Comparison of ENCODE assay signal across 23 cellular contexts in the genomic region with DNA sequence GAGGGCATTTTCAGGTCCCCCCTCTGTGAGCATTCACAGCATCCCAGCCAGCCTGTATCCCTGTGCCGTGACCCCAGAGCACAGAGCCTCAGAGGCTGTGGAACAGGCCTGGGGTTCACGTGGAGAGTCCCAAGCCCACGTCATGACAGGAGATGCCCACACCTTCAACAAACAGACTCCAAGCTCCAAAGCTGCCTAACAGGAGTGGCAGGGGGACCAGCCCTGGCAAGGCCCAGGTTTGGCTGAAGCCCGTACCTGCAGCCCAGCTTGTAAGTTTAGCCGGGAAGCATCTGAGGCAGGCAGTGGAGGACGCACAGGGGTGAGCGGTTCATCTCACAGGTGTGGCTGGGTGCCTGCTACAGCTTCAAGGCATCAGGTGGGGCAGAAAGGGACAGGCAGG. TPM values are rescaled to one million over a fixed set of nuclear protein-coding genes. Genes with fewer than 3 reads are reported as not detected.
A peak's percentile ranks its signal among the peaks of the same experiment; 100 is the strongest.
DNase-seq lines count a peak whose midpoint lies in the region; ATAC-seq and TF ChIP-seq lines count a peak whose summit lies in the region.
"Had no signal": no experiment of that assay in that cellular context is flagged by ENCODE, and none has a peak within 500 bp of the region (broad histone marks: within the 10 kb centered on the region; RNA-seq: fewer than 3 reads in every experiment).

No MANE protein-coding gene starts in this region.

- no peaks in the 10 kb centered on the region for H3K27me3 Mint-ChIP-seq in MCF 10A (ENCODE audit: insufficient read depth, unreplicated experiment)
- H3K27me3 Mint-ChIP-seq: CD4-positive, CD25-positive, alpha-beta regulatory T cell had no signal

- no peak overlapping the region for H3K4me3 Mint-ChIP-seq in MCF 10A (ENCODE audit: unreplicated experiment)
- H3K4me3 Mint-ChIP-seq: CD4-positive, CD25-positive, alpha-beta regulatory T cell; H9 had no signal

- intact Hi-C loops in prostate gland (cut with DNase I) (no loop called here), sciatic nerve (cut with DNase I) (no loop called here), MCF 10A (cut with micrococcal nuclease) (no loop called here)

- H3K27ac Mint-ChIP-seq in MCF 10A (ENCODE audit: low read depth, unreplicated experiment) = no peak overlapping the region
- H3K27ac Mint-ChIP-seq: CD4-positive, CD25-positive, alpha-beta regulatory T cell had no signal

- 59 to 72% methylated on average over 7 of the region's 7 CpGs for WGBS in esophagus, 2 donors
- 51% methylated on average over 7 of the region's 7 CpGs for WGBS in prostate gland
- no CpG with 5 or more reads among the region's 7 CpGs for WGBS in gastroesophageal sphincter (ENCODE audit: low coverage in 1 of 2), 2 donors

- peaks cover 0 to 4% of the 10 kb centered on the region in 2 donors for H3K4me1 ChIP-seq in esophagus (ENCODE audit: control insufficient read depth in 2 of 2, insufficient read depth in 2 of 2, low read length in 1 of 2)
- peaks cover 7% of the 10 kb centered on the region for H3K4me1 ChIP-seq in prostate gland (replicated peaks)
- H3K4me1 ChIP-seq in gastroesophageal sphincter = no peaks in the 10 kb centered on the region

- H3K9me3 ChIP-seq in esophagus (ENCODE audit: control insufficient read depth in 2 of 2, insufficient read depth in 1 of 2, low read depth in 1 of 2, low read length in 1 of 2) (no peaks in the 10 kb centered on the region), prostate gland (no peaks in the 10 kb centered on the region), gastroesophageal sphincter (no peaks in the 10 kb centered on the region)

- no peak overlapping the region for H3K4me3 ChIP-seq in esophagus (ENCODE audit: low read depth in 1 of 2, low read length in 2 of 2)
- no peak overlapping the region for H3K4me3 ChIP-seq in prostate gland
- no peak overlapping the region for H3K4me3 ChIP-seq in gastroesophageal sphincter
- H3K4me3 ChIP-seq: GM23248 had no signal

- ATAC-seq in sciatic nerve (no peak), gastroesophageal sphincter (no peak)

- CTCF ChIA-PET in MCF 10A (lab: Yijun Ruan, JAX) = interaction anchor here (0.7 kb wide), 1 partner anchor 246 kb away, joined by 3 read pairs; no protein-coding TSS in a partner anchor

- no peaks in the 10 kb centered on the region for H3K4me1 Mint-ChIP-seq in MCF 10A (ENCODE audit: insufficient read depth, unreplicated experiment)

- DNase-seq in SIG-M5 treated with dmso at 0.1 percent for 504 hours (lab: John Stamatoyannopoulos, UW; ENCODE audit: unreplicated experiment) (peak; percentile 46), SIG-M5 (lab: John Stamatoyannopoulos, UW) (no peak), prostate gland (ENCODE audit: low spot score) (peak; percentile 60), sciatic nerve (ENCODE audit: low spot score) (no peak), MCF 10A (ENCODE audit: unreplicated experiment) (no peak)
- DNase-seq: CD4-positive, CD25-positive, alpha-beta regulatory T cell; GM23248; H9; Karpas-422; NCI-H1105 treated with DMSO at 0.1 percent for 48 hours; NCI-H146; NCI-H2029; NCI-H446; NCI-H524 treated with DMSO at 0.1 percent for 48 hours; NCI-H774; Right ventricle myocardium superior had no signal

- BruUV-seq in MCF 10A (replicated peaks; lab: Mats Ljungman, UMichigan) = no TSS peak

- TF ChIP-seq POLR2A in prostate gland (IDR thresholded peaks at IDR 0.05) (no peak), gastroesophageal sphincter (IDR thresholded peaks at IDR 0.05) (no peak)

- no peaks in the 10 kb centered on the region for H3K9me3 Mint-ChIP-seq in MCF 10A (ENCODE audit: unreplicated experiment)

- H3K36me3 Mint-ChIP-seq in MCF 10A (ENCODE audit: insufficient read depth, unreplicated experiment) = no peaks in the 10 kb centered on the region

- no peak for TF ChIP-seq CTCF in prostate gland (IDR thresholded peaks at IDR 0.05)
- no peak for TF ChIP-seq CTCF in MCF 10A (IDR thresholded peaks at IDR 0.05; ENCODE audit: unreplicated experiment)
- no peak for TF ChIP-seq CTCF in gastroesophageal sphincter (IDR thresholded peaks at IDR 0.05)

- H3K36me3 ChIP-seq in esophagus (ENCODE audit: control insufficient read depth in 2 of 2, insufficient read depth in 2 of 2, low read length in 1 of 2) (peaks cover 0 to 8% of the 10 kb centered on the region in 2 donors), prostate gland (no peaks in the 10 kb centered on the region), gastroesophageal sphincter (peaks cover 0 to 27% of the 10 kb centered on the region in 2 donors)

- POLR2A ChIA-PET in MCF 10A (lab: Yijun Ruan, JAX) = no interaction called here

- no peaks in the 10 kb centered on the region for H3K27me3 ChIP-seq in esophagus (ENCODE audit: control insufficient read depth in 1 of 2, insufficient read depth in 2 of 2, low read length in 2 of 2)
- H3K27me3 ChIP-seq in prostate gland (replicated peaks; ENCODE audit: insufficient read depth) = no peaks in the 10 kb centered on the region
- no peaks in the 10 kb centered on the region for H3K27me3 ChIP-seq in gastroesophageal sphincter

- no peak for TF ChIP-seq EP300 in gastroesophageal sphincter (IDR thresholded peaks at IDR 0.05)

- H3K27ac ChIP-seq in esophagus (ENCODE audit: low read depth in 2 of 2, low read length in 1 of 2) (peak overlapping the region; percentile 56 to 68), prostate gland (no peak overlapping the region), gastroesophageal sphincter (no peak overlapping the region)
- H3K27ac ChIP-seq: 22Rv1, GM23248 had no signal

RNA-seq across cellular contexts. Expression of a gene that starts 33.6 kb away (rescaled TPM):
- 10 to 100 TPM; 23.0 to 23.4 TPM for polyA plus RNA-seq in esophagus
- total RNA-seq in prostate gland = 10 to 100 TPM; 21.9 to 43.3 TPM
- 347 TPM for total RNA-seq in sciatic nerve
- 3.5 and 3.7 TPM in 2 replicates for total RNA-seq in MCF 10A (2022)
- 10 to 100 TPM; 12.3 to 25.0 (median 16.2) TPM for total RNA-seq in gastroesophageal sphincter

RNA-seq across cellular contexts. Expression of a gene that starts 45.3 kb away (rescaled TPM):
- polyA plus RNA-seq in esophagus = under 1 TPM; 0.33 to 0.35 TPM
- total RNA-seq in prostate gland (under 1 TPM; 0.14 to 0.85 TPM), sciatic nerve (not detected), MCF 10A (2022) (0.10 and 0.35 TPM in 2 replicates), gastroesophageal sphincter (under 1 TPM in 1 of 4 donors, not detected in 3; 0.12 TPM)
- total RNA-seq: CD4-positive, CD25-positive, alpha-beta regulatory T cell; Daoy; GM23248; HT-29; Right ventricle myocardium superior; RPMI7951 had no signal
- polyA plus RNA-seq: BJ; CD4-positive, CD25-positive, alpha-beta regulatory T cell; GM23248 had no signal

Comparison
In these comparisons a context has a peak if more than half of its experiments do, and no peak if none do; other contexts are left out.
1. DNase-seq: peak in SIG-M5 treated with dmso at 0.1 percent for 504 hours (single experiment) and prostate gland (single experiment); none in SIG-M5 (single experiment), sciatic nerve (single experiment) and MCF 10A (single experiment).
2. H3K27ac ChIP-seq: peak in esophagus (2 of 2); none in prostate gland (0 of 2) and gastroesophageal sphincter (0 of 4).